In genomic region chr11:64903291-64903833, GRCh38 we compare ENCODE assay signal across 25 cellular contexts. TPM values are rescaled to one million over a fixed set of nuclear protein-coding genes. Genes with fewer than 3 reads are reported as not detected.
DNase-seq lines count a peak whose midpoint lies in the region; ATAC-seq and TF ChIP-seq lines count a peak whose summit lies in the region.
"Had no signal": no experiment of that assay in that cellular context is flagged by ENCODE, and none has a peak within 500 bp of the region (broad histone marks: within the 10 kb centered on the region; RNA-seq: fewer than 3 reads in every experiment).

No MANE protein-coding gene starts in this region.

- H3K9ac ChIP-seq in neuronal stem cell (ENCODE audit: low read depth, low read length, poor library complexity), result no peak overlapping the region
- H3K9ac ChIP-seq: BLaER1 treated with 17β-estradiol and CSF1 and Interleukin-3, amounts not matched to agents 10 nM and 100 nM had no signal

- no peak overlapping the region for H2AFZ ChIP-seq in neuronal stem cell (ENCODE audit: low read length)

- H3K4me3 ChIP-seq in neuronal stem cell (ENCODE audit: low read length in 2 of 2) (no peak overlapping the region), spleen (no peak overlapping the region)
- H3K4me3 ChIP-seq: BLaER1 treated with 17β-estradiol and CSF1 and Interleukin-3, amounts not matched to agents 10 nM and 100 nM; GM12878 had no signal

- H3K18ac ChIP-seq in neuronal stem cell (ENCODE audit: low read length), result no peak overlapping the region

- H4K91ac ChIP-seq in neuronal stem cell (ENCODE audit: low read depth, low read length, poor library complexity), result no peak overlapping the region

- H3K4ac ChIP-seq in neuronal stem cell (ENCODE audit: low read length), result no peak overlapping the region

- H3K27me3 ChIP-seq in neuronal stem cell (ENCODE audit: control insufficient read depth in 3 of 3, insufficient read depth in 3 of 3, low read depth in 1 of 3, low read length in 3 of 3) (no peaks in the 10 kb centered on the region), spleen (replicated peaks in 1 of 7) (no peaks in the 10 kb centered on the region)
- H3K27me3 ChIP-seq: BLaER1 treated with 17β-estradiol and CSF1 and Interleukin-3, amounts not matched to agents 10 nM and 100 nM had no signal

- no peak overlapping the region for H2BK120ac ChIP-seq in neuronal stem cell (ENCODE audit: low read depth, low read length)

- ATAC-seq in GM21515 (IDR thresholded peaks at IDR 0.05; ENCODE audit: unreplicated experiment), result no peak
- ATAC-seq: CD8-positive, alpha-beta T cell; GM12878 had no signal

- peak overlapping the region; percentile 22; the same call in 1 of the 2 replicates for H3K27ac ChIP-seq in RWPE1
- H3K27ac ChIP-seq in neuronal stem cell (replicated peaks; ENCODE audit: low read length), result no peak overlapping the region
- no peak overlapping the region for H3K27ac ChIP-seq in spleen
- H3K27ac ChIP-seq: BLaER1 treated with 17β-estradiol and CSF1 and Interleukin-3, amounts not matched to agents 10 nM and 100 nM; C4-2B had no signal

- intact Hi-C loops in spleen (cut with DNase I; ENCODE audit: low total_unique reads), result no loop called here

- H3K9me3 ChIP-seq in neuronal stem cell (replicated peaks in 1 of 2; ENCODE audit: control insufficient read depth in 2 of 2, insufficient read depth in 1 of 2, low read depth in 1 of 2, low read length in 2 of 2) (no peaks in the 10 kb centered on the region), spleen (no peaks in the 10 kb centered on the region)
- H3K9me3 ChIP-seq: BLaER1 treated with 17β-estradiol and CSF1 and Interleukin-3, amounts not matched to agents 10 nM and 100 nM; Caco-2 had no signal

- WGBS in neuronal stem cell (ENCODE audit: extremely low coverage in 2 of 2, insufficient read length in 2 of 2, insufficient replicate concordance in 1 of 2), 2 donors, result no CpG with 5 or more reads among the region's 23 CpGs
- 94 to 98% (median 97%) methylated on average over 13 to 23 of the region's 23 CpGs for WGBS in spleen, 5 donors

- no peak for TF ChIP-seq POLR2A in spleen (IDR thresholded peaks at IDR 0.05)

- CTCF ChIA-PET in RWPE1 (lab: Yijun Ruan, JAX), result interaction anchor here (1.3 kb wide), 1 partner anchor 111 kb away, joined by 3 read pairs; the partner anchor contains the start of gene ARL2

- H3K4me1 ChIP-seq in neuronal stem cell (ENCODE audit: control insufficient read depth in 2 of 2, insufficient read depth in 1 of 2, low read depth in 1 of 2, low read length in 2 of 2) (no peaks in the 10 kb centered on the region), spleen (peaks cover 0 to 3% (median 0%) of the 10 kb centered on the region in 6 donors)
- H3K4me1 ChIP-seq: BLaER1 treated with 17β-estradiol and CSF1 and Interleukin-3, amounts not matched to agents 10 nM and 100 nM; Caco-2 had no signal

- peaks cover 4% of the 10 kb centered on the region for H3K79me1 ChIP-seq in neuronal stem cell (ENCODE audit: low read depth, low read length)

- no peak overlapping the region for H2BK5ac ChIP-seq in neuronal stem cell (ENCODE audit: low read length)

- H3K4me2 ChIP-seq in neuronal stem cell (ENCODE audit: insufficient read depth, low read length, poor library complexity, severe bottlenecking), result no peak overlapping the region
- H3K4me2 ChIP-seq: BLaER1 treated with 17β-estradiol and CSF1 and Interleukin-3, amounts not matched to agents 10 nM and 100 nM had no signal

- H2BK15ac ChIP-seq in neuronal stem cell (ENCODE audit: low read length), result no peak overlapping the region

- POLR2A ChIA-PET in RWPE1 (lab: Yijun Ruan, JAX; ENCODE audit: low non-redundant PET), result no interaction called here

- H3K36me3 ChIP-seq in neuronal stem cell (replicated peaks in 1 of 2; ENCODE audit: control insufficient read depth in 2 of 2, insufficient read depth in 2 of 2, low read length in 2 of 2), result peaks cover 37 to 52% of the 10 kb centered on the region in 2 donors
- H3K36me3 ChIP-seq in spleen, result peaks cover 4 to 100% (median 95%) of the 10 kb centered on the region in 6 donors

- peak overlapping the region; percentile 43 for H4K8ac ChIP-seq in neuronal stem cell (ENCODE audit: low read depth, low read length)

- TF ChIP-seq CTCF in RWPE1 (conservative IDR thresholded peaks at IDR 0.05; ENCODE audit: low read depth), result no peak
- TF ChIP-seq CTCF in spleen (IDR thresholded peaks at IDR 0.05 in 8 of 11, conservative IDR thresholded peaks at IDR 0.05 in 3 of 11), result no peak

- H3K23ac ChIP-seq in neuronal stem cell (ENCODE audit: low read depth, low read length, poor library complexity), result no peak overlapping the region

- no peak overlapping the region for H2BK12ac ChIP-seq in neuronal stem cell (ENCODE audit: low read length)

- H3K14ac ChIP-seq in neuronal stem cell (ENCODE audit: low read length), result no peak overlapping the region

- H2AK5ac ChIP-seq in neuronal stem cell (ENCODE audit: low read depth, low read length), result no peak overlapping the region

- DNase-seq in RWPE1 (ENCODE audit: low spot score) (no peak), neuronal stem cell (ENCODE audit: low spot score) (no peak), spleen (peak; percentile 64), putamen (ENCODE audit: low spot score) (no peak), DMS153 (lab: John Stamatoyannopoulos, UW) (no peak)
- DNase-seq: 8988T; ACHN; AML-193; Caco-2; Calu3; CD4-positive, alpha-beta T cell; CD8-positive, alpha-beta T cell; DMS53; DMS79; DND-41; EL; GDM1 had no signal

RNA-seq across cellular contexts. Expression of gene ATG2A, which starts 13.6 kb away (rescaled TPM):
- polyA plus RNA-seq in neuronal stem cell (2013, experiment 1 of 2), result 5.3 TPM
- 5.5 TPM for polyA plus RNA-seq in neuronal stem cell (2013, experiment 2 of 2)
- 10 to 100 TPM; 32.7 to 57.3 (median 40.3) TPM for total RNA-seq in spleen
- polyA plus RNA-seq in spleen, result 10 to 100 TPM; 14.3 to 30.3 (median 28.8) TPM

RNA-seq across cellular contexts. Expression of gene PPP2R5B, which starts 21.1 kb away (rescaled TPM):
- polyA plus RNA-seq in neuronal stem cell (2013, experiment 1 of 2), result 5.7 TPM
- polyA plus RNA-seq in neuronal stem cell (2013, experiment 2 of 2), result 6.1 TPM
- 10 to 100 TPM; 21.9 to 45.1 (median 30.4) TPM for total RNA-seq in spleen
- polyA plus RNA-seq in spleen, result 10 to 100 TPM; 10.8 to 25.4 (median 15.2) TPM

RNA-seq across cellular contexts. Expression of gene EHD1, which starts 24.9 kb away (rescaled TPM):
- 24.4 TPM for polyA plus RNA-seq in neuronal stem cell (2013, experiment 1 of 2)
- polyA plus RNA-seq in neuronal stem cell (2013, experiment 2 of 2), result 23.3 TPM
- 100 to 1,000 TPM; 117 to 337 (median 201) TPM for total RNA-seq in spleen
- polyA plus RNA-seq in spleen, result 10 to 100 TPM; 51.9 to 93.9 (median 53.7) TPM

RNA-seq across cellular contexts. Expression of gene GPHA2, which starts 32.3 kb away (rescaled TPM):
- 0.84 TPM for polyA plus RNA-seq in neuronal stem cell (2013, experiment 1 of 2)
- 0.89 TPM for polyA plus RNA-seq in neuronal stem cell (2013, experiment 2 of 2)
- not detected for total RNA-seq in spleen
- polyA plus RNA-seq in spleen, result 1 to 10 TPM in 2 of 3 donors, under 1 TPM in 1; 0.89 to 4.4 (median 1.2) TPM
- total RNA-seq: A673; Caco-2; Calu3; CD8-positive, alpha-beta T cell; Daoy; GM12878 had no signal
- polyA plus RNA-seq: AG04450, BJ, GM12878 had no signal

RNA-seq across cellular contexts. Expression of gene CDC42BPG, which starts 58.9 kb away (rescaled TPM):
- polyA plus RNA-seq in neuronal stem cell (2013, experiment 1 of 2), result 1.1 TPM
- polyA plus RNA-seq in neuronal stem cell (2013, experiment 2 of 2), result 1.1 TPM
- 1 to 10 TPM; 1.9 to 4.6 (median 2.6) TPM for total RNA-seq in spleen
- 1 to 10 TPM in 2 of 3 donors, under 1 TPM in 1; 0.74 to 2.0 (median 1.0) TPM for polyA plus RNA-seq in spleen
